ENCODE assay signal across 1 cellular context in genomic region chr12:54279227-54279631, GRCh38.
TF ChIP-seq lines count a peak whose summit lies in the region.

No MANE protein-coding gene starts in this region.

TF ChIP-seq in K562, 482 proteins besides CTCF, POLR2A, EP300 and RAD21 (continued from another document and continues in another):
- TF ChIP-seq AFF4 (CRISPR knock-in tag; IDR thresholded peaks at IDR 0.05) = peak; percentile 77; the same call in 1 of the 2 replicates
- no peak for TF ChIP-seq RBM17 (IDR thresholded peaks at IDR 0.05; ENCODE audit: borderline replicate concordance, low read depth, low read length)
- TF ChIP-seq CHD4 (IDR thresholded peaks at IDR 0.05; ENCODE audit: insufficient read depth, insufficient replicate concordance, low read depth, low read length, poor library complexity, severe bottlenecking) = no peak
- TF ChIP-seq PHF21A (IDR thresholded peaks at IDR 0.05; ENCODE audit: borderline replicate concordance, low read depth) = no peak
- TF ChIP-seq SRSF7 (optimal IDR thresholded peaks at IDR 0.05; ENCODE audit: low read depth, low read length) = no peak
- no peak for TF ChIP-seq TBP (optimal IDR thresholded peaks at IDR 0.05; ENCODE audit: low read depth, low read length)
- no peak for TF ChIP-seq EWSR1 (IDR thresholded peaks at IDR 0.05; ENCODE audit: borderline replicate concordance, low read depth, partially characterized antibody)
- TF ChIP-seq DIDO1 (tag; IDR thresholded peaks at IDR 0.05; ENCODE audit: low read depth) = no peak
- TF ChIP-seq ID3 (CRISPR knock-in tag; IDR thresholded peaks at IDR 0.05) = no peak
- no peak for TF ChIP-seq ID3 (tag; IDR thresholded peaks at IDR 0.05)
- peak; percentile 73; the same call in 1 of the 2 replicates for TF ChIP-seq GTF2E2 (tag; IDR thresholded peaks at IDR 0.05)
- no peak for TF ChIP-seq ZNF24 (IDR thresholded peaks at IDR 0.05)
- TF ChIP-seq ATF1 (CRISPR knock-in tag; IDR thresholded peaks at IDR 0.05) = no peak
- peak; percentile 13; the same call in 1 of the 2 replicates for TF ChIP-seq ATF1 (tag; IDR thresholded peaks at IDR 0.05)
- no peak for TF ChIP-seq ERF (CRISPR knock-in tag; IDR thresholded peaks at IDR 0.05)
- TF ChIP-seq NFRKB (IDR thresholded peaks at IDR 0.05; ENCODE audit: low read depth) = 0 out of 2 replicates have a peak, but pooled peaks have one; percentile 85
- TF ChIP-seq NFE2 (IDR thresholded peaks at IDR 0.05; ENCODE audit: low read depth) = no peak
- no peak for TF ChIP-seq PURB (CRISPR knock-in tag; IDR thresholded peaks at IDR 0.05; ENCODE audit: low read depth)
- TF ChIP-seq RBM22 (IDR thresholded peaks at IDR 0.05; ENCODE audit: low read depth, low read length, poor library complexity, severe bottlenecking) = no peak
- TF ChIP-seq NFIX (CRISPR knock-in tag; IDR thresholded peaks at IDR 0.05; ENCODE audit: low read depth) = no peak
- no peak for TF ChIP-seq POLR2G (IDR thresholded peaks at IDR 0.05; ENCODE audit: low read depth, low read length)
- TF ChIP-seq TCFL5 (CRISPR knock-in tag; conservative IDR thresholded peaks at IDR 0.05) = no peak
- peak; percentile 58; the same call in 1 of the 2 replicates for TF ChIP-seq NKRF (IDR thresholded peaks at IDR 0.05; ENCODE audit: borderline replicate concordance)
- TF ChIP-seq GABPB2 (CRISPR knock-in tag; conservative IDR thresholded peaks at IDR 0.05) = no peak
- no peak for TF ChIP-seq ZNF12 (CRISPR knock-in tag; IDR thresholded peaks at IDR 0.05)
- no peak for TF ChIP-seq MAFF (IDR thresholded peaks at IDR 0.05; ENCODE audit: low read length)
- no peak; the same call in 1 of the 2 replicates for TF ChIP-seq STAG1 (CRISPR knock-in tag; IDR thresholded peaks at IDR 0.05; ENCODE audit: borderline replicate concordance)
- TF ChIP-seq TAF1 (IDR thresholded peaks at IDR 0.05; ENCODE audit: control insufficient read depth, extremely low read depth, insufficient read depth, low read length, severe bottlenecking) = no peak
- no peak for TF ChIP-seq ESRRB (CRISPR knock-in tag; IDR thresholded peaks at IDR 0.05; ENCODE audit: borderline replicate concordance)
- no peak for TF ChIP-seq CXXC5 (CRISPR knock-in tag; IDR thresholded peaks at IDR 0.05)
- peak; percentile 50; the same call in 1 of the 2 replicates for TF ChIP-seq ZBTB40 (IDR thresholded peaks at IDR 0.05)
- no peak for TF ChIP-seq ZBTB40 (CRISPR knock-in tag; IDR thresholded peaks at IDR 0.05)
- no peak for TF ChIP-seq TAF15 (IDR thresholded peaks at IDR 0.05; ENCODE audit: low read depth, low read length)
- 0 out of 2 replicates have a peak, but pooled peaks have one; percentile 9 for TF ChIP-seq ZNF395 (CRISPR knock-in tag; IDR thresholded peaks at IDR 0.05)
- 0 out of 2 replicates have a peak, but pooled peaks have one; percentile 70 for TF ChIP-seq FOXP1 (CRISPR knock-in tag; IDR thresholded peaks at IDR 0.05)
- TF ChIP-seq SAP30 (IDR thresholded peaks at IDR 0.05; ENCODE audit: borderline replicate concordance, insufficient read depth, low read depth, low read length, poor library complexity, severe bottlenecking) = peak; percentile 69
- no peak for TF ChIP-seq ZNF778 (CRISPR knock-in tag; IDR thresholded peaks at IDR 0.05)
- TF ChIP-seq ELF4 (CRISPR knock-in tag; IDR thresholded peaks at IDR 0.05) = 0 out of 2 replicates have a peak, but pooled peaks have one; percentile 7
- TF ChIP-seq SMARCA4 (IDR thresholded peaks at IDR 0.05) = peak; percentile 68
- TF ChIP-seq GABPA (tag; conservative IDR thresholded peaks at IDR 0.05; ENCODE audit: low read depth) = peak; percentile 46; the same call in 1 of the 2 replicates
- TF ChIP-seq HDAC1 (IDR thresholded peaks at IDR 0.05) = peak in 1 of 2 experiments; percentile 52; a peak in 2 of 4 replicates
- TF ChIP-seq BRF1 (IDR thresholded peaks at IDR 0.05; ENCODE audit: borderline replicate concordance, extremely low read depth, insufficient read length) = no peak
- no peak for TF ChIP-seq REST (CRISPR knock-in tag; IDR thresholded peaks at IDR 0.05; ENCODE audit: low read depth)
- TF ChIP-seq RUNX1 (IDR thresholded peaks at IDR 0.05; ENCODE audit: low read depth) = peak; percentile 75; the same call in 1 of the 2 replicates
- 0 out of 2 replicates have a peak, but pooled peaks have one; percentile 43 for TF ChIP-seq NFXL1 (CRISPR knock-in tag; IDR thresholded peaks at IDR 0.05)
- 0 out of 2 replicates have a peak, but pooled peaks have one; percentile 26 for TF ChIP-seq KAT7 (CRISPR knock-in tag; IDR thresholded peaks at IDR 0.05; ENCODE audit: borderline replicate concordance)
